Comparison of ENCODE assay signal across 25 cellular contexts in genomic region chr9:111096051-111096450, GRCh38. TPM values are rescaled to one million over a fixed set of nuclear protein-coding genes. Genes with fewer than 3 reads are reported as not detected.
DNase-seq lines count a peak whose midpoint lies in the region; ATAC-seq, FAIRE-seq and TF ChIP-seq lines count a peak whose summit lies in the region.
"Had no signal": no experiment of that assay in that cellular context is flagged by ENCODE, and none has a peak within 500 bp of the region (broad histone marks: within the 10 kb centered on the region; RNA-seq: fewer than 3 reads in every experiment).

No MANE protein-coding gene starts in this region.

- peaks cover 54% of the 10 kb centered on the region for H3F3A ChIP-seq in neural progenitor cell (ENCODE audit: low read depth)

- no peaks in the 10 kb centered on the region for H4K20me1 ChIP-seq in neural progenitor cell (ENCODE audit: low read depth)
- H4K20me1 ChIP-seq: BLaER1 treated with 17β-estradiol and CSF1 and Interleukin-3, amounts not matched to agents 10 nM and 100 nM had no signal

- CTCF ChIA-PET in CD4-positive, alpha-beta T cell (lab: Charles Lee) = no interaction called here

- no peak overlapping the region for H3K27ac ChIP-seq in neural progenitor cell
- no peak overlapping the region for H3K27ac ChIP-seq in CD4-positive, alpha-beta T cell (ENCODE audit: low read depth, low read length)
- no peak overlapping the region for H3K27ac ChIP-seq in kidney (ENCODE audit: low read depth in 2 of 2, low read length in 2 of 2)
- H3K27ac ChIP-seq: BLaER1 treated with 17β-estradiol and CSF1 and Interleukin-3, amounts not matched to agents 10 nM and 100 nM had no signal

- no peaks in the 10 kb centered on the region for H3K27me3 Mint-ChIP-seq in dendritic cell treated with granulocyte-macrophage colony-stimulating factor and Interleukin-4, amounts not matched to agents 40 ng/mL and 50 ng/mL, for 4 days
- H3K27me3 Mint-ChIP-seq in neural progenitor cell (ENCODE audit: insufficient read depth, low read depth) = peaks cover 2% of the 10 kb centered on the region
- peaks cover 8% of the 10 kb centered on the region for H3K27me3 Mint-ChIP-seq in CD4-positive, alpha-beta T cell

- TF ChIP-seq CTCF in neural progenitor cell (IDR thresholded peaks at IDR 0.05) (no peak), kidney (IDR thresholded peaks at IDR 0.05; ENCODE audit: borderline replicate concordance, extremely low read depth, insufficient read depth) (no peak)
- no peak for TF ChIP-seq CTCF in CD4-positive, alpha-beta T cell (IDR thresholded peaks at IDR 0.05)

- H3K4me1 Mint-ChIP-seq in dendritic cell treated with granulocyte-macrophage colony-stimulating factor and Interleukin-4, amounts not matched to agents 40 ng/mL and 50 ng/mL, for 4 days (ENCODE audit: low read depth) = peaks cover 45% of the 10 kb centered on the region
- H3K4me1 Mint-ChIP-seq in neural progenitor cell = peaks cover 44% of the 10 kb centered on the region
- no peaks in the 10 kb centered on the region for H3K4me1 Mint-ChIP-seq in CD4-positive, alpha-beta T cell (ENCODE audit: low read depth)

- H3K4me1 ChIP-seq in neural progenitor cell = peaks cover 69% of the 10 kb centered on the region
- H3K4me1 ChIP-seq in kidney (ENCODE audit: control insufficient read depth in 1 of 2, insufficient read depth in 1 of 2, low read depth in 1 of 2, low read length in 2 of 2) = no peaks in the 10 kb centered on the region
- H3K4me1 ChIP-seq: Peyer's patch had no signal

- H3K27ac Mint-ChIP-seq in dendritic cell treated with granulocyte-macrophage colony-stimulating factor and Interleukin-4, amounts not matched to agents 40 ng/mL and 50 ng/mL, for 4 days = peak overlapping the region; percentile 80
- no peak overlapping the region for H3K27ac Mint-ChIP-seq in neural progenitor cell
- H3K27ac Mint-ChIP-seq in CD4-positive, alpha-beta T cell = no peak overlapping the region
- H3K27ac Mint-ChIP-seq: CD8-positive, alpha-beta T cell had no signal

- H3K36me3 ChIP-seq in neural progenitor cell (no peaks in the 10 kb centered on the region), kidney (ENCODE audit: control insufficient read depth in 1 of 2, insufficient read depth in 2 of 2, low read length in 2 of 2) (no peaks in the 10 kb centered on the region)
- H3K36me3 ChIP-seq: BLaER1 treated with 17β-estradiol and CSF1 and Interleukin-3, amounts not matched to agents 10 nM and 100 nM; Peyer's patch had no signal

- no peaks in the 10 kb centered on the region for H3K9me3 ChIP-seq in neural progenitor cell (ENCODE audit: low read depth)
- no peaks in the 10 kb centered on the region for H3K9me3 ChIP-seq in CD4-positive, alpha-beta T cell (ENCODE audit: control insufficient read depth, low read length)
- no peaks in the 10 kb centered on the region for H3K9me3 ChIP-seq in kidney (ENCODE audit: control insufficient read depth in 1 of 2, low read length in 2 of 2)
- H3K9me3 ChIP-seq: Peyer's patch had no signal

- ATAC-seq in CD4-positive, alpha-beta T cell (ENCODE audit: poor library complexity) = no peak
- ATAC-seq: CD8-positive, alpha-beta T cell; HCT116; SK-N-SH treated with all-trans-retinoic acid at 6 μM for 48 hours had no signal

- H2AFZ ChIP-seq in neural progenitor cell (replicated peaks) = no peak overlapping the region

- POLR2A ChIA-PET in CD4-positive, alpha-beta T cell (lab: Charles Lee) = no interaction called here

- intact Hi-C loops in dendritic cell treated with granulocyte-macrophage colony-stimulating factor and Interleukin-4, amounts not matched to agents 40 ng/mL and 50 ng/mL, for 4 days (cut with micrococcal nuclease) = no loop called here
- intact Hi-C loops in CD4-positive, alpha-beta T cell (cut with DNase I, micrococcal nuclease) = no loop called here
- intact Hi-C loops in kidney (cut with DNase I) = no loop called here

- no peak for FAIRE-seq in kidney (lab: Jason Lieb, UNC)
- FAIRE-seq: G401.6, GM12892 had no signal

- H3K4me3 ChIP-seq in neural progenitor cell = no peak overlapping the region
- no peak overlapping the region for H3K4me3 ChIP-seq in kidney (ENCODE audit: low read length in 2 of 2)
- H3K4me3 ChIP-seq: BLaER1 treated with 17β-estradiol and CSF1 and Interleukin-3, amounts not matched to agents 10 nM and 100 nM; Peyer's patch had no signal

- no peaks in the 10 kb centered on the region for H3K27me3 ChIP-seq in neural progenitor cell
- H3K27me3 ChIP-seq in CD4-positive, alpha-beta T cell (ENCODE audit: control insufficient read depth, insufficient read depth, low read length) = no peaks in the 10 kb centered on the region
- H3K27me3 ChIP-seq: BLaER1 treated with 17β-estradiol and CSF1 and Interleukin-3, amounts not matched to agents 10 nM and 100 nM; Peyer's patch had no signal

- H3K79me2 ChIP-seq in neural progenitor cell (ENCODE audit: low read depth) = no peaks in the 10 kb centered on the region

- peaks cover 17% of the 10 kb centered on the region for H3K9me3 Mint-ChIP-seq in dendritic cell treated with granulocyte-macrophage colony-stimulating factor and Interleukin-4, amounts not matched to agents 40 ng/mL and 50 ng/mL, for 4 days
- no peaks in the 10 kb centered on the region for H3K9me3 Mint-ChIP-seq in neural progenitor cell
- no peaks in the 10 kb centered on the region for H3K9me3 Mint-ChIP-seq in CD4-positive, alpha-beta T cell
- H3K9me3 Mint-ChIP-seq: CD8-positive, alpha-beta T cell had no signal

- DNase-seq in NCI-H748 (lab: John Stamatoyannopoulos, UW; ENCODE audit: unreplicated experiment) (peak; percentile 16), NCI-H748 treated with DMSO at 0.1 percent for 48 hours (lab: John Stamatoyannopoulos, UW) (no peak), neural progenitor cell (ENCODE audit: low spot score) (peak; percentile 81), NCI-H2196 (lab: John Stamatoyannopoulos, UW; ENCODE audit: unreplicated experiment) (no peak), kidney (no peak)
- no peak for DNase-seq in CD4-positive, alpha-beta T cell
- DNase-seq: 8988T; CD8-positive, alpha-beta T cell; DMS153; GOT3; MM.1S; NCI-H1092; NCI-H146; NCI-H2029 treated with DMSO at 0.1 percent for 48 hours; NCI-H2171 treated with DMSO at 0.1 percent for 48 hours; NCI-H446; NCI-H526; Peyer's patch had no signal

- no peak overlapping the region for H3K4me3 Mint-ChIP-seq in dendritic cell treated with granulocyte-macrophage colony-stimulating factor and Interleukin-4, amounts not matched to agents 40 ng/mL and 50 ng/mL, for 4 days
- H3K4me3 Mint-ChIP-seq in neural progenitor cell = no peak overlapping the region
- H3K4me3 Mint-ChIP-seq in CD4-positive, alpha-beta T cell = no peak overlapping the region
- H3K4me3 Mint-ChIP-seq: CD8-positive, alpha-beta T cell had no signal

- H3K4me2 ChIP-seq in neural progenitor cell = peak overlapping the region; percentile 30

- no peak overlapping the region for H3K9ac ChIP-seq in neural progenitor cell
- H3K9ac ChIP-seq in kidney (ENCODE audit: low read length in 2 of 2) = no peak overlapping the region
- H3K9ac ChIP-seq: BLaER1 treated with 17β-estradiol and CSF1 and Interleukin-3, amounts not matched to agents 10 nM and 100 nM had no signal

- H3K36me3 Mint-ChIP-seq in dendritic cell treated with granulocyte-macrophage colony-stimulating factor and Interleukin-4, amounts not matched to agents 40 ng/mL and 50 ng/mL, for 4 days (ENCODE audit: low read depth) = peaks cover 20% of the 10 kb centered on the region
- H3K36me3 Mint-ChIP-seq in neural progenitor cell = no peaks in the 10 kb centered on the region
- H3K36me3 Mint-ChIP-seq in CD4-positive, alpha-beta T cell (ENCODE audit: low read depth) = no peaks in the 10 kb centered on the region
- H3K36me3 Mint-ChIP-seq: CD8-positive, alpha-beta T cell had no signal

RNA-seq across cellular contexts. Expression of gene LPAR1, which starts 57.8 kb away (rescaled TPM):
- total RNA-seq in neural progenitor cell (ENCODE audit: low replicate concordance) = 30.3 and 36.0 TPM in 2 replicates
- total RNA-seq in CD4-positive, alpha-beta T cell = not detected
- 28.2 TPM for total RNA-seq in kidney
- polyA plus RNA-seq in kidney (ENCODE audit: insufficient read depth, low read depth, low replicate concordance) = 2.9 TPM
- total RNA-seq: CD8-positive, alpha-beta T cell; OCI-LY7 had no signal

Comparison
In these comparisons a context has a peak if more than half of its experiments do, and no peak if none do; other contexts are left out.
1. DNase-seq: peak in NCI-H748 (single experiment) and neural progenitor cell (single experiment); none in NCI-H748 treated with DMSO at 0.1 percent for 48 hours (single experiment), NCI-H2196 (single experiment), CD4-positive, alpha-beta T cell (0 of 10) and kidney (single experiment).
2. RNA of gene LPAR1, which starts 57.8 kb away (total RNA-seq): 30.3 to 36.0 TPM in neural progenitor cell and 28.2 TPM in kidney (single experiment); not detected in CD4-positive, alpha-beta T cell; every median in the first group is over 10 times any median in the second.